In the genomic region with DNA sequence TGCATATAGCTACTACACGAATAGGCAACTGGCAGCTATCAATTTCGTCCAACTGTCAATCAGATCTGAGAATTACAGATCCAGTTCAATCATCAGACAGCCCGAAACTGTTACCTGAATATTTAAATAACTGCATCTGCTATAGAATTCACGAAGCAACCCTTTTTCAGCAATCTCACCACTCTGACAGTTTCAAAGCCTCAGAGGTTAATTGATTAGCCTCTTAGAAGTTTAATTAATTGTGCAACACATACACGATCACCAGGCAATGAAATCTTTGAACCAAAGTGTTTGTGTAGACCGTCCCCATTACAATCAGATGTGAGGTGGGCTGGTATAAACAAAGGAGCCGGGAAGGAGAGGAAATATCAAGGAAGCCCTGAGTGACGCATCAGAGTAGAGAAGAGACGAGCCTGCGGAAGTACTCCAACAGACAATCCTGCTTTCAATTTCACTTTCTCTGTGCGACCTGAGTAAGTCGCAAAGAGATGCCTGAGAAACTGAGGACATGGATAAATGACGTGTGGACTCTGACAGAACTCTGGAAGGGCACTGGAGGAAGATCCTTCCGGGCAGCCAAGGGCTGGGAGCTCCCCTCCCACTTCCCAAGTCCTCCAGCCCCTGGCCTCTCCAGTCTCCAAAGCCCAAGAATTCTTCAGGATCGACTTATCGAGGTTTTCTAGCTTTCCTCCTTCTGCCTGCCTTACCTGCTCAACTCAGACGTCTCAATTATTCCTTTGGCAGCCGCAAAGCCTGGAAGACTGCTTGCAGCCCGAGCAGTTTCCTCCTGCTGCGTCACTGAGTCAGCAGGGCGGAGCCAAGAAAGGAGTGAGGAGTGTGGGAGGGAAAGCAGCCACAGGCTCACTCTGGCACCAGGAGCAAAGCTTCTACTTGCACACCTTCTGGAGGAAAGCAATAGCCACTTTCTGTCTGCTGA, we compare ENCODE assay signal across 8 cellular contexts. TPM values are rescaled to one million over a fixed set of nuclear protein-coding genes. Genes with fewer than 3 reads are reported as not detected.
DNase-seq lines count a peak whose midpoint lies in the region; ATAC-seq and TF ChIP-seq lines count a peak whose summit lies in the region.

A gene with protein sequence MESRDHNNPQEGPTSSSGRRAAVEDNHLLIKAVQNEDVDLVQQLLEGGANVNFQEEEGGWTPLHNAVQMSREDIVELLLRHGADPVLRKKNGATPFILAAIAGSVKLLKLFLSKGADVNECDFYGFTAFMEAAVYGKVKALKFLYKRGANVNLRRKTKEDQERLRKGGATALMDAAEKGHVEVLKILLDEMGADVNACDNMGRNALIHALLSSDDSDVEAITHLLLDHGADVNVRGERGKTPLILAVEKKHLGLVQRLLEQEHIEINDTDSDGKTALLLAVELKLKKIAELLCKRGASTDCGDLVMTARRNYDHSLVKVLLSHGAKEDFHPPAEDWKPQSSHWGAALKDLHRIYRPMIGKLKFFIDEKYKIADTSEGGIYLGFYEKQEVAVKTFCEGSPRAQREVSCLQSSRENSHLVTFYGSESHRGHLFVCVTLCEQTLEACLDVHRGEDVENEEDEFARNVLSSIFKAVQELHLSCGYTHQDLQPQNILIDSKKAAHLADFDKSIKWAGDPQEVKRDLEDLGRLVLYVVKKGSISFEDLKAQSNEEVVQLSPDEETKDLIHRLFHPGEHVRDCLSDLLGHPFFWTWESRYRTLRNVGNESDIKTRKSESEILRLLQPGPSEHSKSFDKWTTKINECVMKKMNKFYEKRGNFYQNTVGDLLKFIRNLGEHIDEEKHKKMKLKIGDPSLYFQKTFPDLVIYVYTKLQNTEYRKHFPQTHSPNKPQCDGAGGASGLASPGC (minus strand): TSS at position 797 of the 937 bp plus-strand sequence. CDS start 2,450 bp downstream, outside the sequence.

- H3K4me1 Mint-ChIP-seq in Calu3 (ENCODE audit: low read depth, unreplicated experiment), result no peaks in the 10 kb centered on the region

- H3K36me3 Mint-ChIP-seq in Calu3 (ENCODE audit: insufficient read depth, unreplicated experiment), result peaks cover 10% of the 10 kb centered on the region

- CTCF ChIA-PET in Calu3 (lab: Charles Lee), result interaction anchor here (0.8 to 2.5 kb wide), 4 partner anchors 9 to 198 kb away, joined by 3 to 9 read pairs (median 5); no protein-coding TSS in a partner anchor

- H3K27me3 Mint-ChIP-seq in Calu3 (ENCODE audit: unreplicated experiment), result peaks cover 24% of the 10 kb centered on the region

- peak; percentile 81 for DNase-seq in Calu3
- DNase-seq in SKM-1 (lab: John Stamatoyannopoulos, UW; ENCODE audit: unreplicated experiment), result peak; percentile 70
- peak; percentile 84 for DNase-seq in amniotic epithelial cell (ENCODE audit: low read depth)
- DNase-seq in left cardiac atrium, result peak; percentile 84
- DNase-seq in pons (ENCODE audit: low spot score), result peak; percentile 81
- no peak for DNase-seq in NCI-H1105 (lab: John Stamatoyannopoulos, UW)

- H3K9me3 Mint-ChIP-seq in Calu3 (ENCODE audit: low read depth, unreplicated experiment), result no peaks in the 10 kb centered on the region

- H3K4me3 Mint-ChIP-seq in Calu3 (ENCODE audit: low read depth, unreplicated experiment), result peak within 1 kb of the TSS; percentile 90

- TSS peak; percentile 81 for BruUV-seq in Calu3 (replicated peaks; lab: Mats Ljungman, UMichigan)

- ATAC-seq in GM19438 (IDR thresholded peaks at IDR 0.05; ENCODE audit: low read depth, unreplicated experiment) (peak; percentile 83), HG03520 (IDR thresholded peaks at IDR 0.05; ENCODE audit: unreplicated experiment) (peak; percentile 73), left cardiac atrium (peak; percentile 91 to 97)

- intact Hi-C loops in Calu3 (cut with micrococcal nuclease; ENCODE audit: unreplicated experiment), result loop anchor here (2.0 kb wide), 1 partner anchor 142 kb away; no protein-coding TSS in a partner anchor
- intact Hi-C loops in left cardiac atrium (cut with DNase I), result no loop called here

- H3K27ac Mint-ChIP-seq in Calu3 (ENCODE audit: unreplicated experiment), result peak within 1 kb of the TSS; percentile 95

- TF ChIP-seq CTCF in Calu3 (IDR thresholded peaks at IDR 0.05; ENCODE audit: unreplicated experiment), result no peak

RNA-seq across cellular contexts. Expression of the gene that starts here (rescaled TPM):
- total RNA-seq in Calu3 (2022), result 7.0 and 10.0 TPM in 2 replicates
- 1 to 10 TPM; 4.1 to 4.9 TPM for total RNA-seq in left cardiac atrium
